ENCODE assay signal across 14 cellular contexts in the genomic region with DNA sequence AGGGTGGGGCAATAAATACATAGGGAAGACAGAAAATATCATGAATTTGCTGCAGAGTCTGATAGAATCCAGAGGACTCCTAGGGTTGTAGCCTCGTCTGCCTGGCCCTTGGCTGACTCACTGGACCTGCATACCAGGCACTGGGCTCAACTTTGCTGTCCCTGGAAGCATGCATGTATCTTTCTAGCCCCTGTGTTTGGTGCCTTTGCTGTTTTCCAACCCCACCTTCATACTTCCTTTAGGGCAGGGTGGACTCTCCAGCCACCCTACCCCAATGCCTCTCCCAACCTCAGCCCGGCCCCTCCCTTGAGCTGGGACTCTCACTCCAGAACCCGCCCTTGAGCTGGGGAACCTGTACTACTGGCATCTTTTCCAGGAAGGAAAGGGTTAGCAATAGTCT. TPM values are rescaled to one million over a fixed set of nuclear protein-coding genes. Genes with fewer than 3 reads are reported as not detected.
DNase-seq lines count a peak whose midpoint lies in the region; ATAC-seq and TF ChIP-seq lines count a peak whose summit lies in the region.
"Had no signal": no experiment of that assay in that cellular context is flagged by ENCODE, and none has a peak within 500 bp of the region (broad histone marks: within the 10 kb centered on the region; RNA-seq: fewer than 3 reads in every experiment).

No MANE protein-coding gene starts in this region.

- no peaks in the 10 kb centered on the region for H3K9me3 ChIP-seq in trophoblast cell (ENCODE audit: insufficient read depth, low read depth, low read length)
- H3K9me3 ChIP-seq: thoracic aorta had no signal

- H3K27me3 ChIP-seq in foreskin keratinocyte: no peaks in the 10 kb centered on the region
- H3K27me3 ChIP-seq in trophoblast cell (ENCODE audit: insufficient read depth, low read length): no peaks in the 10 kb centered on the region
- H3K27me3 ChIP-seq: cardiac muscle cell had no signal

- no peak overlapping the region for H3K14ac ChIP-seq in trophoblast cell (ENCODE audit: low read length)

- DNase-seq in ELR (ENCODE audit: low read depth) (peak; percentile 41), RWPE1 (ENCODE audit: low spot score) (peak; percentile 40), foreskin keratinocyte (peak in 1 of 2 donors; percentile 39), trophoblast cell (peak; percentile 44 to 56), T1000 (lab: John Stamatoyannopoulos, UW) (no peak), NCI-H146 treated with DMSO at 0.1 percent for 48 hours (lab: John Stamatoyannopoulos, UW; ENCODE audit: unreplicated experiment) (no peak), hippocampal formation (lab: John Stamatoyannopoulos, UW) (no peak), GM10266 (ENCODE audit: extremely low spot score) (no peak)
- DNase-seq: activated naive CD4-positive, alpha-beta T cell; AML-193; DMS79 treated with DMSO at 0.1 percent for 48 hours; NCI-H2227 treated with DMSO at 0.1 percent for 48 hours had no signal

- CTCF ChIA-PET in RWPE1 (lab: Yijun Ruan, JAX): interaction anchor here (0.6 to 0.7 kb wide), 2 partner anchors 73 to 163 kb away, joined by 6 to 8 read pairs; no protein-coding TSS in a partner anchor

- peak; percentile 49 for ATAC-seq in foreskin keratinocyte

- H3K79me2 ChIP-seq in trophoblast cell (ENCODE audit: control insufficient read depth, insufficient read depth, low read length, poor library complexity): peaks cover 2% of the 10 kb centered on the region

- no peak overlapping the region for H4K12ac ChIP-seq in trophoblast cell (ENCODE audit: low read depth, low read length)

- H3K18ac ChIP-seq in trophoblast cell (ENCODE audit: low read length): no peak overlapping the region

- TF ChIP-seq CTCF in RWPE1 (conservative IDR thresholded peaks at IDR 0.05; ENCODE audit: low read depth) (no peak), foreskin keratinocyte (conservative IDR thresholded peaks at IDR 0.05) (no peak), GM10266 (IDR thresholded peaks at IDR 0.05; ENCODE audit: control insufficient read depth, insufficient read depth, low read depth, missing control alignments) (no peak)

- H3K4ac ChIP-seq in trophoblast cell (ENCODE audit: low read depth, low read length): peak overlapping the region; percentile 66

- no peak overlapping the region for H2BK120ac ChIP-seq in trophoblast cell (ENCODE audit: insufficient read depth, low read length, poor library complexity)

- peaks cover 3% of the 10 kb centered on the region for H3K79me1 ChIP-seq in trophoblast cell (ENCODE audit: low read length)

- H3K4me1 ChIP-seq in foreskin keratinocyte: no peaks in the 10 kb centered on the region
- peaks cover 4 to 5% of the 10 kb centered on the region in 2 experiments for H3K4me1 ChIP-seq in trophoblast cell (ENCODE audit: control insufficient read depth in 1 of 2, insufficient read depth in 2 of 2, low read length in 2 of 2)

- H3K27ac ChIP-seq in RWPE1 (no peak overlapping the region), foreskin keratinocyte (no peak overlapping the region), trophoblast cell (ENCODE audit: low read depth, low read length) (peak overlapping the region; percentile 46)
- H3K27ac ChIP-seq: cardiac muscle cell, thoracic aorta had no signal

- no CpG with 5 or more reads among the region's 3 CpGs for WGBS in trophoblast cell (ENCODE audit: extremely low coverage, insufficient coverage, insufficient read length)

- no peak overlapping the region for H3K4me3 ChIP-seq in trophoblast cell (ENCODE audit: low read depth, low read length)
- H3K4me3 ChIP-seq: cardiac muscle cell, thoracic aorta had no signal

- no peak overlapping the region for H4K91ac ChIP-seq in trophoblast cell (ENCODE audit: low read depth, low read length)

- no peak overlapping the region for H4K8ac ChIP-seq in trophoblast cell (ENCODE audit: low read depth, low read length)

- peak overlapping the region; percentile 52 for H2BK5ac ChIP-seq in trophoblast cell (ENCODE audit: low read depth, low read length, poor library complexity)

- no peak overlapping the region for H2BK12ac ChIP-seq in trophoblast cell (ENCODE audit: low read length)

- peak overlapping the region; percentile 37 for H3K9ac ChIP-seq in trophoblast cell (ENCODE audit: low read length)

- H3K36me3 ChIP-seq in trophoblast cell (ENCODE audit: control insufficient read depth in 1 of 2, insufficient read depth in 2 of 2, low read length in 2 of 2): peaks cover 3 to 6% of the 10 kb centered on the region in 2 experiments
- H3K36me3 ChIP-seq: cardiac muscle cell had no signal

- POLR2A ChIA-PET in RWPE1 (lab: Yijun Ruan, JAX; ENCODE audit: low non-redundant PET): no interaction called here

- no peak overlapping the region for H3K23ac ChIP-seq in trophoblast cell (ENCODE audit: low read length)

- H2AK5ac ChIP-seq in trophoblast cell (ENCODE audit: low read length): no peak overlapping the region

- peak overlapping the region; percentile 50 for H3K4me2 ChIP-seq in trophoblast cell (ENCODE audit: low read length)

- H2AFZ ChIP-seq in trophoblast cell (ENCODE audit: insufficient read depth, low read length, poor library complexity): no peak overlapping the region

RNA-seq across cellular contexts. Expression of a gene that starts 1.2 kb away (rescaled TPM):
- total RNA-seq in foreskin keratinocyte: 44.3 and 53.1 TPM in 2 replicates
- polyA plus RNA-seq in foreskin keratinocyte: 82.6 and 82.8 TPM in 2 replicates
- 92.3 and 94.0 TPM in 2 replicates for polyA plus RNA-seq in trophoblast cell (2013)
- total RNA-seq: thoracic aorta had no signal

RNA-seq across cellular contexts. Expression of a gene that starts 7.6 kb away (rescaled TPM):
- 87.0 and 95.0 TPM in 2 replicates for total RNA-seq in foreskin keratinocyte
- 164 and 173 TPM in 2 replicates for polyA plus RNA-seq in foreskin keratinocyte
- 71.8 and 76.8 TPM in 2 replicates for polyA plus RNA-seq in trophoblast cell (2013)

RNA-seq across cellular contexts. Expression of a gene that starts 8.6 kb away (rescaled TPM):
- total RNA-seq in foreskin keratinocyte: 32.0 and 33.0 TPM in 2 replicates
- polyA plus RNA-seq in foreskin keratinocyte: 23.5 and 25.7 TPM in 2 replicates
- 44.6 and 45.7 TPM in 2 replicates for polyA plus RNA-seq in trophoblast cell (2013)

RNA-seq across cellular contexts. Expression of a gene that starts 20.1 kb away (rescaled TPM):
- total RNA-seq in foreskin keratinocyte: 3.5 and 4.1 TPM in 2 replicates
- polyA plus RNA-seq in foreskin keratinocyte: 3.4 TPM in 2 replicates
- 38.9 and 40.4 TPM in 2 replicates for polyA plus RNA-seq in trophoblast cell (2013)

RNA-seq across cellular contexts. Expression of a gene that starts 41.4 kb away (rescaled TPM):
- total RNA-seq in foreskin keratinocyte: 175 and 203 TPM in 2 replicates
- 263 and 292 TPM in 2 replicates for polyA plus RNA-seq in foreskin keratinocyte
- polyA plus RNA-seq in trophoblast cell (2013): 723 and 747 TPM in 2 replicates

Comparison
In these comparisons a context has a peak if more than half of its experiments do, and no peak if none do; other contexts are left out.
1. DNase-seq: peak in ELR (single experiment), RWPE1 (single experiment) and trophoblast cell (2 of 2); none in T1000 (single experiment), NCI-H146 treated with DMSO at 0.1 percent for 48 hours (single experiment), hippocampal formation (0 of 2) and GM10266 (single experiment).